27 cellular contexts compared by ENCODE assay signal in genomic region chr7:106671160-106671559, GRCh38.
"Had no signal": no experiment of that assay in that cellular context is flagged by ENCODE, and none has a peak within 500 bp of the region (broad histone marks: within the 10 kb centered on the region; RNA-seq: fewer than 3 reads in every experiment).

No MANE protein-coding gene starts in this region.

- H3K27ac Mint-ChIP-seq: nephron; neural progenitor cell; progenitor cell of endocrine pancreas; stimulated activated effector memory CD8-positive, alpha-beta T cell treated with anti-CD3 and anti-CD28 coated beads, Interleukin-12 subunit alpha, Interleukin-12 subunit beta, amount 100 ng/mL, for 72 hours; stimulated activated naive B cell treated with anti-CD40 and anti-IgM and Interleukin-4, amounts not matched to agents 10 μg/mL and 1 μg/mL and 100 μg/mL, for 72 hours; stimulated activated naive CD8-positive, alpha-beta T cell treated with anti-CD3 and anti-CD28 coated beads, Interleukin-15, Interleukin-2, amounts not matched to agents 100 ng/mL and 50 ng/mL, for 24 hours had no signal

- H3K27ac ChIP-seq: neural progenitor cell, ovary, parathyroid adenoma, psoas muscle, right lobe of liver, sigmoid colon, stomach, thoracic aorta, thyroid gland, tibial nerve, upper lobe of left lung, vagina had no signal

- H3K4me3 ChIP-seq: neural progenitor cell, ovary, psoas muscle, right lobe of liver, sigmoid colon, stomach, thoracic aorta, thyroid gland, tibial nerve, upper lobe of left lung, vagina had no signal

- H3K9me3 Mint-ChIP-seq: stimulated activated effector memory CD8-positive, alpha-beta T cell treated with anti-CD3 and anti-CD28 coated beads, Interleukin-12 subunit alpha, Interleukin-12 subunit beta, amount 100 ng/mL, for 72 hours had no signal

- H3K27me3 Mint-ChIP-seq: progenitor cell of endocrine pancreas; stimulated activated naive B cell treated with anti-CD40 and anti-IgM and Interleukin-4, amounts not matched to agents 10 μg/mL and 1 μg/mL and 100 μg/mL, for 72 hours had no signal

- H3K9me3 ChIP-seq: ovary, psoas muscle, right lobe of liver, sigmoid colon, stomach, thoracic aorta, thyroid gland, tibial nerve, upper lobe of left lung, vagina had no signal

- H3K36me3 ChIP-seq: neural progenitor cell, ovary, right lobe of liver, sigmoid colon, stomach, thoracic aorta, thyroid gland, tibial nerve, upper lobe of left lung, vagina had no signal

- H3K36me3 Mint-ChIP-seq: neural progenitor cell; stimulated activated effector memory CD8-positive, alpha-beta T cell treated with anti-CD3 and anti-CD28 coated beads, Interleukin-12 subunit alpha, Interleukin-12 subunit beta, amount 100 ng/mL, for 72 hours had no signal

- H3K4me3 Mint-ChIP-seq: nephron; neural progenitor cell; stimulated activated effector memory CD8-positive, alpha-beta T cell treated with anti-CD3 and anti-CD28 coated beads, Interleukin-12 subunit alpha, Interleukin-12 subunit beta, amount 100 ng/mL, for 72 hours; stimulated activated naive B cell treated with anti-CD40 and anti-IgM and Interleukin-4, amounts not matched to agents 10 μg/mL and 1 μg/mL and 100 μg/mL, for 72 hours; stimulated activated naive CD8-positive, alpha-beta T cell treated with anti-CD3 and anti-CD28 coated beads, Interleukin-15, Interleukin-2, amounts not matched to agents 100 ng/mL and 50 ng/mL, for 24 hours had no signal

- H3K4me1 ChIP-seq: neural progenitor cell, parathyroid adenoma, psoas muscle, right lobe of liver, sigmoid colon, stomach, thyroid gland, tibial nerve, upper lobe of left lung, vagina had no signal

- H3K4me1 Mint-ChIP-seq: nephron, neural progenitor cell had no signal

- DNase-seq: occipital lobe; ovary; posterior cingulate gyrus; psoas muscle; right cardiac atrium; right lobe of liver; sigmoid colon; small intestine; stimulated activated CD4-positive, alpha-beta T cell treated with anti-CD3 and anti-CD28 coated beads, Interleukin-15, amount 100 ng/mL, for 24 hours; stimulated activated CD4-positive, alpha-beta T cell treated with anti-CD3 and anti-CD28 coated beads, Interleukin-2, amount 100 ng/mL, for 24 hours; stimulated activated CD4-positive, alpha-beta T cell treated with anti-CD3 and anti-CD28 coated beads, Interleukin-2, amount 100 ng/mL, for 48 hours; stimulated activated CD4-positive, alpha-beta T cell treated with anti-CD3 and anti-CD28 coated beads, Interleukin-4, amount 100 ng/mL, for 24 hours; stimulated activated naive B cell treated with anti-CD40 and anti-IgM and Interleukin-4, amounts not matched to agents 10 μg/mL and 1 μg/mL and 100 μg/mL, for 72 hours; stimulated activated naive CD4-positive, alpha-beta T cell treated with Interleukin-2 at 50 U/mL for 16 hours; stomach; thyroid gland; trophoblast cell; upper lobe of left lung had no signal

- H3K27me3 ChIP-seq: neural progenitor cell, ovary, right lobe of liver, sigmoid colon, stomach, thyroid gland, tibial nerve, upper lobe of left lung, vagina had no signal

- ATAC-seq: psoas muscle; right cardiac atrium; right lobe of liver; stimulated activated effector memory CD8-positive, alpha-beta T cell treated with anti-CD3 and anti-CD28 coated beads, Interleukin-12 subunit alpha, Interleukin-12 subunit beta, amount 100 ng/mL, for 72 hours; stimulated activated naive B cell treated with anti-CD40 and anti-IgM and Interleukin-4, amounts not matched to agents 10 μg/mL and 1 μg/mL and 100 μg/mL, for 72 hours had no signal
